1 cellular context compared by ENCODE assay signal in genomic region chr17:47266782-47267181, GRCh38.
A peak's percentile ranks its signal among the peaks of the same experiment; 100 is the strongest.
TF ChIP-seq lines count a peak whose summit lies in the region.

No MANE protein-coding gene starts in this region.

TF ChIP-seq in HEK293, 187 proteins besides CTCF, POLR2A, EP300 and RAD21 (continued from another document):
- TF ChIP-seq AEBP2 (tag by site-specific recombination; IDR thresholded peaks at IDR 0.05; ENCODE audit: borderline replicate concordance) = no peak
- peak; percentile 64; the same call in 1 of the 2 replicates for TF ChIP-seq ATF2 (tag by site-specific recombination; IDR thresholded peaks at IDR 0.05; ENCODE audit: low read depth)
- no peak for TF ChIP-seq KLF10 (tag by site-specific recombination; IDR thresholded peaks at IDR 0.05)
- TF ChIP-seq ZBTB21 (tag by site-specific recombination; IDR thresholded peaks at IDR 0.05) = 0 out of 2 replicates have a peak, but pooled peaks have one; percentile 17
- no peak for TF ChIP-seq REST (tag by site-specific recombination; IDR thresholded peaks at IDR 0.05)
- TF ChIP-seq ZNF133 (tag by site-specific recombination; IDR thresholded peaks at IDR 0.05) = no peak
- TF ChIP-seq EGR2 (tag by site-specific recombination; IDR thresholded peaks at IDR 0.05; ENCODE audit: low read depth) = no peak
- TF ChIP-seq PRDM1 (tag by site-specific recombination; IDR thresholded peaks at IDR 0.05) = no peak
